8 cellular contexts compared by ENCODE assay signal in the genomic region with DNA sequence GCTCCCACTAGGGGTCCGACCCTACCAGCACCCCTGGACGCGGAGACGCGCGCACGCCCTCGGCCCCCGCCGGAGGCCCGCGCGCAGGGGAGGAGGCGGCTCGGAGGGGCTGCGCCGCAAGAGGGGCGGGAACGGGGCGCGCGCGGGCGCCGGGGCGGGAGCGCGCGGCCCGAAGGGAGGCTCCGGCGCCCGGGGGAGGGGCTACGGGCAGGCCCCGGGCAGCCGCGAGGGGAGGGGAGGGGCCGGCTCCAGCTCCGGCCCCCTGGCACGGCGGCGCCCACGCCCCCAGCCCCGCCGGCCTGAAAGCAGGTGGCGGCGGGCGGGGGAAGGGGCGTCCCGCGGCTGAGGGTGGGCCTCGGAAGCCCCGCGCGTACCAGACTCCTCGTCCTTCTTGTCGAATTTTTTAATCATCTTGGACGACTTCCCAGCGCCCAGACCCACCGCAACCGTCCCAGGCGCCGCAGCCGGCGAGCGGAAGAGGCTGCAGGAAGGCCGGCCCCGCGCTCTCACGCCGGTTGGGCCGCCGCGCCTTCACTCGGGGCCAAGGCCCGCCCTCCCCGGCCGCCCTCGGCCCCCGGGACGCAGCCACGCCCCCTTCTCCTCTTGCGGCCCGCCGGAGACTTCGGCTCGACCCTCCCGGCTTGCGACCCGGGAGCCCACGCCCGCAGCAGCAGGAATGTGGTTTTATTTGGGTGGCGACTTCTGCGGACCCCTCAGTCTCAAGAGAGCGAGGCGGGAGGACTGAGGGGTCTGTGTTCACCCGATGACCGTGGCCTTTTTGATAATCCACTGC. TPM values are rescaled to one million over a fixed set of nuclear protein-coding genes. Genes with fewer than 3 reads are reported as not detected.
DNase-seq lines count a peak whose midpoint lies in the region; ATAC-seq lines count a peak whose summit lies in the region.

A gene with protein sequence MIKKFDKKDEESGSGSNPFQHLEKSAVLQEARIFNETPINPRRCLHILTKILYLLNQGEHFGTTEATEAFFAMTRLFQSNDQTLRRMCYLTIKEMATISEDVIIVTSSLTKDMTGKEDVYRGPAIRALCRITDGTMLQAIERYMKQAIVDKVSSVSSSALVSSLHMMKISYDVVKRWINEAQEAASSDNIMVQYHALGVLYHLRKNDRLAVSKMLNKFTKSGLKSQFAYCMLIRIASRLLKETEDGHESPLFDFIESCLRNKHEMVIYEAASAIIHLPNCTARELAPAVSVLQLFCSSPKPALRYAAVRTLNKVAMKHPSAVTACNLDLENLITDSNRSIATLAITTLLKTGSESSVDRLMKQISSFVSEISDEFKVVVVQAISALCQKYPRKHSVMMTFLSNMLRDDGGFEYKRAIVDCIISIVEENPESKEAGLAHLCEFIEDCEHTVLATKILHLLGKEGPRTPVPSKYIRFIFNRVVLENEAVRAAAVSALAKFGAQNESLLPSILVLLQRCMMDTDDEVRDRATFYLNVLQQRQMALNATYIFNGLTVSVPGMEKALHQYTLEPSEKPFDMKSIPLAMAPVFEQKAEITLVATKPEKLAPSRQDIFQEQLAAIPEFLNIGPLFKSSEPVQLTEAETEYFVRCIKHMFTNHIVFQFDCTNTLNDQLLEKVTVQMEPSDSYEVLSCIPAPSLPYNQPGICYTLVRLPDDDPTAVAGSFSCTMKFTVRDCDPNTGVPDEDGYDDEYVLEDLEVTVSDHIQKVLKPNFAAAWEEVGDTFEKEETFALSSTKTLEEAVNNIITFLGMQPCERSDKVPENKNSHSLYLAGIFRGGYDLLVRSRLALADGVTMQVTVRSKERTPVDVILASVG (minus strand): TSS at position 491 of the 793 bp plus-strand sequence. CDS start 80 bp downstream, at position 411.

- ATAC-seq in HG03432 (IDR thresholded peaks at IDR 0.05; ENCODE audit: unreplicated experiment) (peak; percentile 96), left lobe of liver (peak; percentile 98)

- H3K4me2 ChIP-seq in BLaER1 treated with 17β-estradiol and CSF1 and Interleukin-3, amounts not matched to agents 10 nM and 100 nM: peak within 1 kb of the TSS; percentile 79 to 97 (median 87)

- H3K36me3 Mint-ChIP-seq in activated CD4-positive, alpha-beta T cell treated with anti-CD3 and anti-CD28 coated beads, Interleukin-2, amount 10 ng/mL, durations not matched to agents 7 days and 5 days (ENCODE audit: low read depth): peaks cover 2% of the 10 kb centered on the region

- peak within 1 kb of the TSS; percentile 77 for H3K27ac Mint-ChIP-seq in activated CD4-positive, alpha-beta T cell treated with anti-CD3 and anti-CD28 coated beads, Interleukin-2, amount 10 ng/mL, durations not matched to agents 7 days and 5 days

- H3K4me3 Mint-ChIP-seq in activated CD4-positive, alpha-beta T cell treated with anti-CD3 and anti-CD28 coated beads, Interleukin-2, amount 10 ng/mL, durations not matched to agents 7 days and 5 days: peak within 1 kb of the TSS; percentile 84

- H3K9me3 Mint-ChIP-seq in activated CD4-positive, alpha-beta T cell treated with anti-CD3 and anti-CD28 coated beads, Interleukin-2, amount 10 ng/mL, durations not matched to agents 7 days and 5 days: no peaks in the 10 kb centered on the region

- H3K4me1 Mint-ChIP-seq in activated CD4-positive, alpha-beta T cell treated with anti-CD3 and anti-CD28 coated beads, Interleukin-2, amount 10 ng/mL, durations not matched to agents 7 days and 5 days: peaks cover 17% of the 10 kb centered on the region

- no peaks in the 10 kb centered on the region for H3K27me3 ChIP-seq in BLaER1 treated with 17β-estradiol and CSF1 and Interleukin-3, amounts not matched to agents 10 nM and 100 nM

- POLR2A ChIA-PET in activated CD4-positive, alpha-beta T cell treated with anti-CD3 and anti-CD28 coated beads, Interleukin-2, amount 10 ng/mL, durations not matched to agents 7 days and 5 days (lab: Charles Lee): no interaction called here

- CTCF ChIA-PET in activated CD4-positive, alpha-beta T cell treated with anti-CD3 and anti-CD28 coated beads, Interleukin-2, amount 10 ng/mL, durations not matched to agents 7 days and 5 days (lab: Charles Lee): no interaction called here

- H3K4me1 ChIP-seq in BLaER1 treated with 17β-estradiol and CSF1 and Interleukin-3, amounts not matched to agents 10 nM and 100 nM: peaks cover 14 to 29% (median 19%) of the 10 kb centered on the region in 10 experiments

- H3K27me3 Mint-ChIP-seq in activated CD4-positive, alpha-beta T cell treated with anti-CD3 and anti-CD28 coated beads, Interleukin-2, amount 10 ng/mL, durations not matched to agents 7 days and 5 days: peaks cover 7% of the 10 kb centered on the region

- H3K9me3 ChIP-seq in BLaER1 treated with 17β-estradiol and CSF1 and Interleukin-3, amounts not matched to agents 10 nM and 100 nM (replicated peaks in 1 of 11): no peaks in the 10 kb centered on the region

- DNase-seq in GM19238 (ENCODE audit: insufficient read length, low spot score) (peak; percentile 97), NCI-H510A (lab: John Stamatoyannopoulos, UW) (peak; percentile 67), cortex of kidney (lab: John Stamatoyannopoulos, UW) (peak; percentile 20), left lobe of liver (ENCODE audit: low spot score) (peak; percentile 88)
- peak; percentile 72 for DNase-seq in activated CD4-positive, alpha-beta T cell treated with anti-CD3 and anti-CD28 coated beads, Interleukin-2, amount 10 ng/mL, durations not matched to agents 7 days and 5 days
- DNase-seq in stimulated activated CD4-positive, alpha-beta T cell treated with anti-CD3 and anti-CD28 coated beads, Interleukin-2, amount 100 ng/mL, for 24 hours: peak; percentile 85 to 88

- H4K20me1 ChIP-seq in BLaER1 treated with 17β-estradiol and CSF1 and Interleukin-3, amounts not matched to agents 10 nM and 100 nM: no peaks in the 10 kb centered on the region

- peak within 1 kb of the TSS; percentile 72 to 86 (median 80) for H3K4me3 ChIP-seq in BLaER1 treated with 17β-estradiol and CSF1 and Interleukin-3, amounts not matched to agents 10 nM and 100 nM

- H3K36me3 ChIP-seq in BLaER1 treated with 17β-estradiol and CSF1 and Interleukin-3, amounts not matched to agents 10 nM and 100 nM: peaks cover 0 to 17% (median 0%) of the 10 kb centered on the region in 11 experiments; a peak in 4 of 22 replicates

- H3K9ac ChIP-seq in BLaER1 treated with 17β-estradiol and CSF1 and Interleukin-3, amounts not matched to agents 10 nM and 100 nM: peak within 1 kb of the TSS; percentile 84 to 90 (median 86)

- H3K27ac ChIP-seq in BLaER1 treated with 17β-estradiol and CSF1 and Interleukin-3, amounts not matched to agents 10 nM and 100 nM: peak within 1 kb of the TSS; percentile 66 to 90 (median 83)

RNA-seq across cellular contexts. Expression of the gene that starts here (rescaled TPM):
- 10 to 100 TPM in 1 of 2 experiments, 1 to 10 TPM in 1; 8.4 to 11.0 TPM for total RNA-seq in activated CD4-positive, alpha-beta T cell treated with anti-CD3 and anti-CD28 coated beads, Interleukin-2, amount 10 ng/mL, durations not matched to agents 7 days and 5 days
- total RNA-seq in left lobe of liver: 5.4 TPM

Comparison
In these comparisons a context has a peak if more than half of its experiments do, and no peak if none do; other contexts are left out.
1. Peak in every context shown above with its lines: DNase-seq, ATAC-seq, H3K4me3 ChIP-seq and H3K27ac ChIP-seq.
2. DNase-seq: peak in every context shown above with its lines; median percentile 97 in GM19238; 88 in left lobe of liver; 86 in stimulated activated CD4-positive, alpha-beta T cell treated with anti-CD3 and anti-CD28 coated beads, Interleukin-2, amount 100 ng/mL, for 24 hours; 72 in activated CD4-positive, alpha-beta T cell treated with anti-CD3 and anti-CD28 coated beads, Interleukin-2, amount 10 ng/mL, durations not matched to agents 7 days and 5 days; 67 in NCI-H510A; 20 in cortex of kidney.